Comparison of ENCODE assay signal across 7 cellular contexts in genomic region chr5:143546394-143546793, GRCh38.
"Had no signal": no experiment of that assay in that cellular context is flagged by ENCODE, and none has a peak within 500 bp of the region (broad histone marks: within the 10 kb centered on the region; RNA-seq: fewer than 3 reads in every experiment).

No MANE protein-coding gene starts in this region.

- DNase-seq: IMR-90, KBM-7, KG1 had no signal

- H3K4me2 ChIP-seq: KMS-11 had no signal

- H3K9ac ChIP-seq: KMS-11 had no signal

- H3K27ac ChIP-seq: HL-60, KMS-11 had no signal

- ATAC-seq: K562 had no signal

- H3K4me3 ChIP-seq: K562 had no signal

- FAIRE-seq: HTR-8/SVneo, K562 had no signal
